ENCODE assay signal across 20 cellular contexts in genomic region chr3:70247955-70248354, GRCh38.
A peak's percentile ranks its signal among the peaks of the same experiment; 100 is the strongest.
DNase-seq lines count a peak whose midpoint lies in the region; FAIRE-seq and TF ChIP-seq lines count a peak whose summit lies in the region.
"Had no signal": no experiment of that assay in that cellular context is flagged by ENCODE, and none has a peak within 500 bp of the region (broad histone marks: within the 10 kb centered on the region; RNA-seq: fewer than 3 reads in every experiment).

No MANE protein-coding gene starts in this region.

- H3K27me3 ChIP-seq in bronchial epithelial cell (ENCODE audit: control insufficient read depth, insufficient read depth, low read length) (no peaks in the 10 kb centered on the region), small intestine (ENCODE audit: control insufficient read depth in 2 of 2, insufficient read depth in 2 of 2, low read length in 2 of 2) (no peaks in the 10 kb centered on the region), right atrium auricular region (no peaks in the 10 kb centered on the region), adrenal gland (no peaks in the 10 kb centered on the region)
- H3K27me3 ChIP-seq: BLaER1 had no signal

- H3K36me3 ChIP-seq in bronchial epithelial cell (ENCODE audit: control insufficient read depth, insufficient read depth, low read length), result no peaks in the 10 kb centered on the region
- H3K36me3 ChIP-seq in small intestine (ENCODE audit: control insufficient read depth in 2 of 2, insufficient read depth in 2 of 2, low read length in 2 of 2), result no peaks in the 10 kb centered on the region
- no peaks in the 10 kb centered on the region for H3K36me3 ChIP-seq in right atrium auricular region
- H3K36me3 ChIP-seq in adrenal gland (replicated peaks in 1 of 2), result no peaks in the 10 kb centered on the region
- H3K36me3 ChIP-seq: BLaER1 had no signal

- FAIRE-seq in bronchial epithelial cell (lab: Jason Lieb, UNC) (no peak), small intestine (lab: Jason Lieb, UNC) (peak; percentile 15), GM12891 (lab: Jason Lieb, UNC) (no peak)
- FAIRE-seq: G401.6, H54 had no signal

- H3K4me3 ChIP-seq in bronchial epithelial cell (ENCODE audit: low read depth, low read length) (no peak overlapping the region), small intestine (ENCODE audit: low read depth in 1 of 2, low read length in 2 of 2) (no peak overlapping the region), right atrium auricular region (no peak overlapping the region), adrenal gland (no peak overlapping the region)
- H3K4me3 ChIP-seq: BLaER1, GM23248 had no signal

- 74 to 77% (median 75%) methylated on average over 2 of the region's 2 CpGs for WGBS in small intestine, 3 donors
- 66 to 74% (median 68%) methylated on average over 2 of the region's 2 CpGs for whole genome bisulfite sequencing in adrenal gland, 4 donors

- no peak for TF ChIP-seq CTCF in bronchial epithelial cell (IDR thresholded peaks at IDR 0.05; ENCODE audit: insufficient read depth, low read length, severe bottlenecking)
- TF ChIP-seq CTCF in right atrium auricular region (IDR thresholded peaks at IDR 0.05), result no peak
- no peak for TF ChIP-seq CTCF in adrenal gland (IDR thresholded peaks at IDR 0.05)

- H3K4me1 ChIP-seq in small intestine (ENCODE audit: control insufficient read depth in 2 of 2, insufficient read depth in 1 of 2, low read depth in 1 of 2, low read length in 1 of 2), result no peaks in the 10 kb centered on the region
- no peaks in the 10 kb centered on the region for H3K4me1 ChIP-seq in right atrium auricular region
- H3K4me1 ChIP-seq in adrenal gland (replicated peaks in 1 of 2), result no peaks in the 10 kb centered on the region
- H3K4me1 ChIP-seq: BLaER1, Caco-2 had no signal

- peak; percentile 17 for DNase-seq in DMS53 (lab: John Stamatoyannopoulos, UW)
- DNase-seq in DMS53 treated with DMSO at 0.1 percent for 48 hours (lab: John Stamatoyannopoulos, UW; ENCODE audit: unreplicated experiment), result no peak
- peak; percentile 32 for DNase-seq in bronchial epithelial cell (ENCODE audit: low read depth)
- peak; percentile 28 for DNase-seq in iris pigment epithelial cell (ENCODE audit: low read depth)
- DNase-seq in small intestine, result no peak
- DNase-seq in right atrium auricular region (ENCODE audit: low spot score), result no peak
- DNase-seq in adrenal gland, result no peak
- DNase-seq in GM12891 (ENCODE audit: insufficient read length, low spot score), result no peak
- DNase-seq: AML-193; Caco-2; CD8-positive, alpha-beta memory T cell; DMS 273 treated with DMSO at 0.1 percent for 48 hours; DMS79 treated with DMSO at 0.1 percent for 48 hours; EL; GM23248 had no signal

- intact Hi-C loops in adrenal gland (cut with DNase I), result no loop called here

- no peaks in the 10 kb centered on the region for H3K9me3 ChIP-seq in small intestine (ENCODE audit: control insufficient read depth, low read depth)
- H3K9me3 ChIP-seq in right atrium auricular region, result no peaks in the 10 kb centered on the region
- no peaks in the 10 kb centered on the region for H3K9me3 ChIP-seq in adrenal gland (replicated peaks in 1 of 3)
- H3K9me3 ChIP-seq: BLaER1, Caco-2 had no signal

- H3K27ac ChIP-seq in small intestine (ENCODE audit: low read depth in 1 of 2, low read length in 1 of 2) (no peak overlapping the region), right atrium auricular region (no peak overlapping the region), adrenal gland (no peak overlapping the region)
- H3K27ac ChIP-seq: 22Rv1, BLaER1, GM23248, HL-60 had no signal

- TF ChIP-seq POLR2A in adrenal gland (IDR thresholded peaks at IDR 0.05), result no peak
- TF ChIP-seq POLR2A in GM12891 (IDR thresholded peaks at IDR 0.05; ENCODE audit: low read depth, low read length), result no peak

TF ChIP-seq in GM12891, 5 proteins besides CTCF, POLR2A, EP300 and RAD21:
- TF ChIP-seq POU2F2 (IDR thresholded peaks at IDR 0.05; ENCODE audit: low read depth, low read length) (no peak), TAF1 (IDR thresholded peaks at IDR 0.05; ENCODE audit: low read depth, low read length) (no peak), PAX5 (IDR thresholded peaks at IDR 0.05; ENCODE audit: insufficient read depth, low read length, severe bottlenecking) (no peak), SPI1 (IDR thresholded peaks at IDR 0.05; ENCODE audit: low read depth, low read length) (no peak)

Comparison
In these comparisons a context has a peak if more than half of its experiments do, and no peak if none do; other contexts are left out.
1. DNase-seq: peak in DMS53 (single experiment), bronchial epithelial cell (single experiment) and iris pigment epithelial cell (single experiment); none in DMS53 treated with DMSO at 0.1 percent for 48 hours (single experiment), small intestine (single experiment), right atrium auricular region (single experiment), adrenal gland (0 of 7) and GM12891 (single experiment).